ENCODE assay signal across 8 cellular contexts in genomic region chr12:110501722-110502448, GRCh38. TPM values are rescaled to one million over a fixed set of nuclear protein-coding genes. Genes with fewer than 3 reads are reported as not detected.
DNase-seq lines count a peak whose midpoint lies in the region; ATAC-seq and TF ChIP-seq lines count a peak whose summit lies in the region.

TSS of gene RAD9B (plus strand) at chr12:110502331. CDS start at chr12:110502338, 7 bp downstream.
TSS of gene VPS29 (minus strand) at chr12:110502111. CDS start at chr12:110502051, 60 bp downstream.

- H3K4me3 ChIP-seq in CD4-positive, CD25-positive, alpha-beta regulatory T cell (ENCODE audit: low read depth, low read length), result peak within 1 kb of the TSS; percentile 95
- H3K4me3 ChIP-seq in liver (ENCODE audit: low read depth in 1 of 3, low read length in 3 of 3), result peak within 1 kb of the TSS; percentile 74 to 100 (median 81)

- H3K27ac Mint-ChIP-seq in CD4-positive, CD25-positive, alpha-beta regulatory T cell, result peak within 1 kb of the TSS; percentile 95 to 99 (median 99)

- H3K27me3 ChIP-seq in CD4-positive, CD25-positive, alpha-beta regulatory T cell (ENCODE audit: control insufficient read depth, insufficient read depth, low read length), result no peaks in the 10 kb centered on the region
- H3K27me3 ChIP-seq in liver (ENCODE audit: control insufficient read depth in 4 of 4, insufficient read depth in 4 of 4, low read length in 3 of 4), result no peaks in the 10 kb centered on the region

- no peaks in the 10 kb centered on the region for H3K9me3 Mint-ChIP-seq in CD4-positive, CD25-positive, alpha-beta regulatory T cell

- TF ChIP-seq RAD21 in liver (IDR thresholded peaks at IDR 0.05), result peak; percentile 56 to 62

- peak; percentile 96 to 97 for ATAC-seq in CD4-positive, CD25-positive, alpha-beta regulatory T cell (ENCODE audit: low read depth in 2 of 2)
- ATAC-seq in GM19438 (IDR thresholded peaks at IDR 0.05; ENCODE audit: low read depth, unreplicated experiment), result peak; percentile 92
- peak; percentile 88 for ATAC-seq in HG03571 (IDR thresholded peaks at IDR 0.05; ENCODE audit: unreplicated experiment)

- H3K27ac ChIP-seq in CD4-positive, CD25-positive, alpha-beta regulatory T cell (ENCODE audit: insufficient read depth, low read length, poor library complexity, severe bottlenecking), result peak within 1 kb of the TSS; percentile 92
- H3K27ac ChIP-seq in liver (ENCODE audit: low read depth in 1 of 2, low read length in 2 of 2), result peak within 1 kb of the TSS; percentile 79 to 83

- peak; percentile 98 to 100 (median 99) for DNase-seq in CD4-positive, CD25-positive, alpha-beta regulatory T cell
- DNase-seq in NCI-H774 (lab: John Stamatoyannopoulos, UW), result peak; percentile 99
- DNase-seq in activated CD4-positive, alpha-beta T cell treated with anti-CD3 and anti-CD28 coated beads, Interleukin-2, amount 50 U/mL, for 48 hours, result peak; percentile 98 to 99
- DNase-seq in dermis microvascular lymphatic vessel endothelial cell (ENCODE audit: low read depth in 2 of 2), result peak; percentile 97 to 98
- DNase-seq in stimulated activated CD4-positive, alpha-beta T cell treated with anti-CD3 and anti-CD28 coated beads, Interleukin-4, amount 100 ng/mL, for 1 hour, result peak; percentile 98

- peak within 1 kb of the TSS; percentile 93 to 99 (median 97) for H3K4me3 Mint-ChIP-seq in CD4-positive, CD25-positive, alpha-beta regulatory T cell

- peaks cover 6% of the 10 kb centered on the region for H3K36me3 Mint-ChIP-seq in CD4-positive, CD25-positive, alpha-beta regulatory T cell

- H3K36me3 ChIP-seq in CD4-positive, CD25-positive, alpha-beta regulatory T cell (ENCODE audit: control insufficient read depth, insufficient read depth, low read length), result peaks cover 5% of the 10 kb centered on the region
- H3K36me3 ChIP-seq in liver (ENCODE audit: control insufficient read depth in 4 of 4, insufficient read depth in 3 of 4, low read depth in 1 of 4, low read length in 3 of 4), result no peaks in the 10 kb centered on the region

- peaks cover 7% of the 10 kb centered on the region for H3K27me3 Mint-ChIP-seq in CD4-positive, CD25-positive, alpha-beta regulatory T cell

- no peaks in the 10 kb centered on the region for H3K9me3 ChIP-seq in CD4-positive, CD25-positive, alpha-beta regulatory T cell (ENCODE audit: control insufficient read depth in 2 of 2, low read length in 2 of 2)
- H3K9me3 ChIP-seq in liver (ENCODE audit: control insufficient read depth in 4 of 4, low read length in 3 of 4), result no peaks in the 10 kb centered on the region

- 1% methylated on average over 55 of the region's 55 CpGs for WGBS in liver

- peaks cover 26% of the 10 kb centered on the region for H3K4me1 ChIP-seq in CD4-positive, CD25-positive, alpha-beta regulatory T cell (ENCODE audit: control insufficient read depth, insufficient read depth, low read length, poor library complexity, severe bottlenecking)
- peaks cover 6 to 31% (median 25%) of the 10 kb centered on the region in 4 donors for H3K4me1 ChIP-seq in liver (ENCODE audit: control insufficient read depth in 4 of 4, insufficient read depth in 4 of 4, low read length in 3 of 4)

- no peak for TF ChIP-seq CTCF in liver (IDR thresholded peaks at IDR 0.05; ENCODE audit: low read depth, low read length, missing input control)

- peak within 1 kb of the TSS; percentile 9 to 89 for H3K9ac ChIP-seq in liver (ENCODE audit: low read depth in 1 of 2, low read length in 2 of 2)

- peaks cover 19 to 45% (median 28%) of the 10 kb centered on the region in 4 donors for H3K4me1 Mint-ChIP-seq in CD4-positive, CD25-positive, alpha-beta regulatory T cell

TF ChIP-seq in liver, 16 proteins besides CTCF, POLR2A, EP300 and RAD21:
- peak; percentile 93 for TF ChIP-seq SP1 (IDR thresholded peaks at IDR 0.05)
- TF ChIP-seq MAX (IDR thresholded peaks at IDR 0.05), result peak; percentile 99
- TF ChIP-seq RXRA (IDR thresholded peaks at IDR 0.05), result peak; percentile 63 to 79
- peak; percentile 6 to 70 for TF ChIP-seq EGR1 (IDR thresholded peaks at IDR 0.05; ENCODE audit: low read depth in 2 of 2)
- TF ChIP-seq FOXA1 (IDR thresholded peaks at IDR 0.05), result peak; percentile 75
- peak; percentile 33 for TF ChIP-seq TAF1 (conservative IDR thresholded peaks at IDR 0.05)
- no peak for TF ChIP-seq HNF4G (IDR thresholded peaks at IDR 0.05)
- TF ChIP-seq JUND (IDR thresholded peaks at IDR 0.05), result no peak
- no peak for TF ChIP-seq ATF3 (IDR thresholded peaks at IDR 0.05)
- peak; percentile 27 to 48 for TF ChIP-seq HNF4A (conservative IDR thresholded peaks at IDR 0.05)
- TF ChIP-seq ZBTB33 (IDR thresholded peaks at IDR 0.05), result peak; percentile 98
- peak; percentile 45 for TF ChIP-seq FOXA2 (IDR thresholded peaks at IDR 0.05)
- TF ChIP-seq REST (IDR thresholded peaks at IDR 0.05), result peak; percentile 81
- peak; percentile 65 for TF ChIP-seq NR2F2 (IDR thresholded peaks at IDR 0.05)
- peak in 1 of 2 donors; percentile 79 for TF ChIP-seq GABPA (IDR thresholded peaks at IDR 0.05 in 1 of 2, conservative IDR thresholded peaks at IDR 0.05 in 1 of 2)
- peak; percentile 97 for TF ChIP-seq YY1 (IDR thresholded peaks at IDR 0.05)

RNA-seq across cellular contexts. Expression of gene RAD9B, which starts in this region (rescaled TPM):
- total RNA-seq in CD4-positive, CD25-positive, alpha-beta regulatory T cell, result 0.35 TPM
- polyA plus RNA-seq in CD4-positive, CD25-positive, alpha-beta regulatory T cell, result 1 to 10 TPM in 3 of 4 donors, under 1 TPM in 1; 0.91 to 1.2 (median 1.1) TPM
- total RNA-seq in dermis microvascular lymphatic vessel endothelial cell (0.25 and 0.26 TPM in 2 replicates), liver (under 1 TPM; 0.33 to 0.56 TPM)
- polyA plus RNA-seq in liver, result under 1 TPM; 0.14 to 0.22 TPM

RNA-seq across cellular contexts. Expression of gene VPS29, which starts in this region (rescaled TPM):
- total RNA-seq in CD4-positive, CD25-positive, alpha-beta regulatory T cell, result 102 TPM
- 100 to 1,000 TPM; 194 to 239 (median 210) TPM for polyA plus RNA-seq in CD4-positive, CD25-positive, alpha-beta regulatory T cell
- total RNA-seq in dermis microvascular lymphatic vessel endothelial cell, result 66.0 and 70.1 TPM in 2 replicates
- 10 to 100 TPM; 48.0 to 61.5 TPM for total RNA-seq in liver
- polyA plus RNA-seq in liver, result 100 to 1,000 TPM in 1 of 2 donors, 10 to 100 TPM in 1; 74.1 to 170 TPM

Comparison
In these comparisons a context has a peak if more than half of its experiments do, and no peak if none do; other contexts are left out.
1. Peak in every context shown above with its lines: DNase-seq, ATAC-seq, H3K4me3 ChIP-seq and H3K27ac ChIP-seq.